Comparison of ENCODE assay signal across 9 cellular contexts in genomic region chr9:107422189-107422802, GRCh38.
A peak's percentile ranks its signal among the peaks of the same experiment; 100 is the strongest.
DNase-seq lines count a peak whose midpoint lies in the region; ATAC-seq, FAIRE-seq and TF ChIP-seq lines count a peak whose summit lies in the region.
"Had no signal": no experiment of that assay in that cellular context is flagged by ENCODE, and none has a peak within 500 bp of the region (broad histone marks: within the 10 kb centered on the region; RNA-seq: fewer than 3 reads in every experiment).

No MANE protein-coding gene starts in this region.

- FAIRE-seq in K562 (lab: Jason Lieb, UNC) = peak; percentile 84

- TF ChIP-seq RAD21 in K562 (CRISPR knock-in tag; conservative IDR thresholded peaks at IDR 0.05 in 1 of 2, IDR thresholded peaks at IDR 0.05 in 1 of 2) = peak; percentile 76 to 90

- in situ Hi-C loops in GM13977 (cut with MboI; ENCODE audit: low pct_unique_long_range_greater_than_20kb, low sequenced_read_pairs, unreplicated experiment) = no loop called here
- in situ Hi-C loops in K562 (cut with MboI) = loop anchor here (10.0 kb wide), 2 partner anchors 1143 to 1343 kb away; no protein-coding TSS in a partner anchor

- H3K27me3 ChIP-seq in K562 (ENCODE audit: control insufficient read depth in 2 of 2, insufficient read depth in 2 of 2, low read length in 2 of 2) = peaks cover 3 to 19% of the 10 kb centered on the region in 2 experiments; a peak in 4 of 5 replicates

- peak; percentile 40 for DNase-seq in 8988T
- peak; percentile 28 for DNase-seq in GM13977 (ENCODE audit: low spot score)
- DNase-seq in HT1080 (ENCODE audit: low read depth) = peak; percentile 58
- peak; percentile 50 for DNase-seq in NOMO-1 treated with dmso at 0.1 percent for 144 hours (lab: John Stamatoyannopoulos, UW; ENCODE audit: unreplicated experiment)
- peak; percentile 47 to 81 (median 62) for DNase-seq in K562 (ENCODE audit: extremely low read depth in 1 of 4, low spot score in 3 of 4)
- peak; percentile 87 for DNase-seq in iPS-NIHi7 (ENCODE audit: extremely low spot score)
- peak; percentile 54 for DNase-seq in stimulated activated CD4-positive, alpha-beta T cell treated with anti-CD3 and anti-CD28 coated beads, Interleukin-15, amount 100 ng/mL, for 24 hours
- no peak for DNase-seq in activated CD4-positive, CD25-positive, alpha-beta regulatory T cell treated with anti-CD3 and anti-CD28 coated beads, Interleukin-2, amount 50 U/mL, for 72 hours

- no peaks in the 10 kb centered on the region for H3K9me3 ChIP-seq in K562 (replicated peaks; ENCODE audit: control insufficient read depth, insufficient read depth, low read depth, low read length)

- CTCF ChIA-PET in K562 (lab: Yijun Ruan, JAX; ENCODE audit: low intra/inter-chr PET ratio) = interaction anchor here (0.6 to 1.3 kb wide), 2 partner anchors 45 to 1144 kb away, joined by 4 to 6 read pairs; no protein-coding TSS in a partner anchor

- H4K20me1 ChIP-seq in K562 (replicated peaks; ENCODE audit: control insufficient read depth, insufficient read depth, low read length) = peaks cover 7% of the 10 kb centered on the region; the same call in 1 of the 2 replicates

- no peaks in the 10 kb centered on the region for H3K36me3 ChIP-seq in K562 (ENCODE audit: control insufficient read depth, insufficient read depth, low read length)

- H2AFZ ChIP-seq in K562 (ENCODE audit: low read depth, low read length) = no peak overlapping the region

- H3K4me3 ChIP-seq in K562 = no peak overlapping the region

- peak; percentile 67 for TF ChIP-seq CTCF in GM13977 (IDR thresholded peaks at IDR 0.05; ENCODE audit: extremely low read depth, insufficient read depth, missing control alignments)
- peak; percentile 76 to 83 (median 79) for TF ChIP-seq CTCF in K562 (IDR thresholded peaks at IDR 0.05 in 2 of 3, conservative IDR thresholded peaks at IDR 0.05 in 1 of 3; ENCODE audit: insufficient read depth in 2 of 3, low read depth in 1 of 3, low read length in 3 of 3)

- peak; percentile 97 for ATAC-seq in K562

- POLR2A ChIA-PET in K562 (lab: Yijun Ruan, JAX) = interaction anchor here (0.5 to 1.2 kb wide), 5 partner anchors 36 to 1775 kb away, joined by 3 to 4 read pairs (median 3); no protein-coding TSS in a partner anchor

- BruUV-seq in K562 (replicated peaks; lab: Mats Ljungman, UMichigan) = no TSS peak

- TF ChIP-seq EP300 in K562 (IDR thresholded peaks at IDR 0.05; ENCODE audit: low read length) = no peak

- H3K79me2 ChIP-seq in K562 (ENCODE audit: control insufficient read depth, insufficient read depth, low read length) = no peaks in the 10 kb centered on the region

- intact Hi-C loops in K562 (cut with micrococcal nuclease) = loop anchor here (1.0 to 5.0 kb wide), 3 partner anchors 851 to 1340 kb away; no protein-coding TSS in a partner anchor

- H3K9ac ChIP-seq in K562 (ENCODE audit: insufficient read depth in 1 of 2, low read depth in 2 of 2, low read length in 2 of 2) = no peak overlapping the region

- no peak overlapping the region for H3K4me2 ChIP-seq in K562 (ENCODE audit: insufficient read depth, low read length)

- H3K9me1 ChIP-seq in K562 (ENCODE audit: control insufficient read depth, insufficient read depth, low read length) = no peaks in the 10 kb centered on the region

- TF ChIP-seq POLR2A in K562 (conservative IDR thresholded peaks at IDR 0.05) = no peak

- peaks cover 0 to 7% of the 10 kb centered on the region in 2 experiments; a peak in 2 of 5 replicates for H3K4me1 ChIP-seq in K562 (replicated peaks in 1 of 2; ENCODE audit: control insufficient read depth in 2 of 2, insufficient read depth in 2 of 2, low read length in 2 of 2)

- no peak overlapping the region for H3K27ac ChIP-seq in K562 (ENCODE audit: extremely low read depth, low read depth, low read length)
- H3K27ac ChIP-seq: epithelial cell of prostate had no signal

- WGBS in K562 (ENCODE audit: insufficient coverage, low coverage, missing lambda C conversion rate) = 0% methylated on average over 6 of the region's 7 CpGs

TF ChIP-seq in K562, 482 proteins besides CTCF, POLR2A, EP300 and RAD21 (continues in another document):
- TF ChIP-seq ZNF134 (CRISPR knock-in tag; conservative IDR thresholded peaks at IDR 0.05) = peak; percentile 47; the same call in 1 of the 2 replicates
- TF ChIP-seq RCOR1 (IDR thresholded peaks at IDR 0.05; ENCODE audit: borderline replicate concordance in 1 of 2, low read depth in 2 of 2, low read length in 2 of 2) = 0 out of 4 replicates have a peak, but pooled peaks of 1 of the 2 experiments have one; percentile 25
- no peak for TF ChIP-seq ZC3H11A (IDR thresholded peaks at IDR 0.05; ENCODE audit: low read depth, low read length)
- TF ChIP-seq USF2 (CRISPR knock-in tag; IDR thresholded peaks at IDR 0.05) = peak; percentile 94
- TF ChIP-seq ZNF740 (CRISPR knock-in tag; IDR thresholded peaks at IDR 0.05) = no peak
- no peak for TF ChIP-seq ZNF740 (tag; IDR thresholded peaks at IDR 0.05)
- TF ChIP-seq CBX8 (IDR thresholded peaks at IDR 0.05; ENCODE audit: borderline replicate concordance, extremely low read depth, low read depth, low read length, poor library complexity, severe bottlenecking) = no peak
- no peak for TF ChIP-seq ZKSCAN8 (CRISPR knock-in tag; IDR thresholded peaks at IDR 0.05)
- TF ChIP-seq ELK1 (CRISPR knock-in tag; IDR thresholded peaks at IDR 0.05) = no peak
- TF ChIP-seq SMC3 (conservative IDR thresholded peaks at IDR 0.05; ENCODE audit: insufficient read depth, low read depth, low read length) = peak; percentile 88
- peak; percentile 95 for TF ChIP-seq STAG1 (CRISPR knock-in tag; IDR thresholded peaks at IDR 0.05; ENCODE audit: borderline replicate concordance)
- peak; percentile 92 for TF ChIP-seq MITF (IDR thresholded peaks at IDR 0.05)
- TF ChIP-seq CBFA2T2 (conservative IDR thresholded peaks at IDR 0.05) = peak; percentile 38
- TF ChIP-seq TFE3 (CRISPR knock-in tag; IDR thresholded peaks at IDR 0.05) = peak; percentile 75
- peak; percentile 62; the same call in 1 of the 2 replicates for TF ChIP-seq DEAF1 (CRISPR knock-in tag; IDR thresholded peaks at IDR 0.05)
